In genomic region chr5:57539281-57539701, GRCh38 we compare ENCODE assay signal across 24 cellular contexts. TPM values are rescaled to one million over a fixed set of nuclear protein-coding genes. Genes with fewer than 3 reads are reported as not detected.
DNase-seq lines count a peak whose midpoint lies in the region; TF ChIP-seq lines count a peak whose summit lies in the region.
"Had no signal": no experiment of that assay in that cellular context is flagged by ENCODE, and none has a peak within 500 bp of the region (broad histone marks: within the 10 kb centered on the region; RNA-seq: fewer than 3 reads in every experiment).

No MANE protein-coding gene starts in this region.

- no peaks in the 10 kb centered on the region for H3K36me3 Mint-ChIP-seq in nephron (ENCODE audit: low read depth)
- H3K36me3 Mint-ChIP-seq in activated T-helper 2 cell treated with anti-CD3 and anti-CD28 coated beads, Interferon-gamma antibody, Interleukin-2, Interleukin-4, amounts not matched to agents 10 μg/mL and 5 μg/mL and 100 μg/mL, durations not matched to agents 14 hours and 24 hours and 36 hours (ENCODE audit: low read depth) = no peaks in the 10 kb centered on the region
- H3K36me3 Mint-ChIP-seq: activated naive CD8-positive, alpha-beta T cell treated with anti-CD3 and anti-CD28 coated beads, Interleukin-2, amount 10 ng/mL, durations not matched to agents 7 days and 5 days had no signal

- H3K27ac Mint-ChIP-seq in nephron = peak overlapping the region; percentile 2 to 81 (median 70)
- H3K27ac Mint-ChIP-seq in activated T-helper 2 cell treated with anti-CD3 and anti-CD28 coated beads, Interferon-gamma antibody, Interleukin-2, Interleukin-4, amounts not matched to agents 10 μg/mL and 5 μg/mL and 100 μg/mL, durations not matched to agents 14 hours and 24 hours and 36 hours = no peak overlapping the region
- H3K27ac Mint-ChIP-seq: activated naive CD8-positive, alpha-beta T cell treated with anti-CD3 and anti-CD28 coated beads, Interleukin-2, amount 10 ng/mL, durations not matched to agents 7 days and 5 days had no signal

- H3K4me3 Mint-ChIP-seq in nephron = no peak overlapping the region
- H3K4me3 Mint-ChIP-seq in activated T-helper 2 cell treated with anti-CD3 and anti-CD28 coated beads, Interferon-gamma antibody, Interleukin-2, Interleukin-4, amounts not matched to agents 10 μg/mL and 5 μg/mL and 100 μg/mL, durations not matched to agents 14 hours and 24 hours and 36 hours (ENCODE audit: low read depth) = no peak overlapping the region
- H3K4me3 Mint-ChIP-seq: activated naive CD8-positive, alpha-beta T cell treated with anti-CD3 and anti-CD28 coated beads, Interleukin-2, amount 10 ng/mL, durations not matched to agents 7 days and 5 days had no signal

- peaks cover 3% of the 10 kb centered on the region for H3K27me3 Mint-ChIP-seq in nephron (ENCODE audit: low read depth)
- no peaks in the 10 kb centered on the region for H3K27me3 Mint-ChIP-seq in activated T-helper 2 cell treated with anti-CD3 and anti-CD28 coated beads, Interferon-gamma antibody, Interleukin-2, Interleukin-4, amounts not matched to agents 10 μg/mL and 5 μg/mL and 100 μg/mL, durations not matched to agents 14 hours and 24 hours and 36 hours (ENCODE audit: low read depth)
- H3K27me3 Mint-ChIP-seq: activated naive CD8-positive, alpha-beta T cell treated with anti-CD3 and anti-CD28 coated beads, Interleukin-2, amount 10 ng/mL, durations not matched to agents 7 days and 5 days had no signal

- TF ChIP-seq CTCF in AG09319 (IDR thresholded peaks at IDR 0.05; ENCODE audit: low read depth, low read length) = no peak
- TF ChIP-seq CTCF in choroid plexus epithelial cell (conservative IDR thresholded peaks at IDR 0.05; ENCODE audit: low read depth, low read length) = no peak
- TF ChIP-seq CTCF in nephron (IDR thresholded peaks at IDR 0.05; ENCODE audit: unreplicated experiment in 3 of 3) = no peak

- no peaks in the 10 kb centered on the region for H3K9me3 Mint-ChIP-seq in nephron
- no peaks in the 10 kb centered on the region for H3K9me3 Mint-ChIP-seq in activated T-helper 2 cell treated with anti-CD3 and anti-CD28 coated beads, Interferon-gamma antibody, Interleukin-2, Interleukin-4, amounts not matched to agents 10 μg/mL and 5 μg/mL and 100 μg/mL, durations not matched to agents 14 hours and 24 hours and 36 hours
- H3K9me3 Mint-ChIP-seq: activated naive CD8-positive, alpha-beta T cell treated with anti-CD3 and anti-CD28 coated beads, Interleukin-2, amount 10 ng/mL, durations not matched to agents 7 days and 5 days had no signal

- H3K4me3 ChIP-seq in choroid plexus epithelial cell (ENCODE audit: low read depth, low read length) = no peak overlapping the region
- H3K4me3 ChIP-seq: left lung had no signal

- DNase-seq in AG09319 (ENCODE audit: extremely low read depth, low read depth) (peak; percentile 43), HS-5 (ENCODE audit: low read depth) (peak; percentile 11), choroid plexus epithelial cell (ENCODE audit: low read depth) (peak; percentile 57), cortex of kidney (lab: John Stamatoyannopoulos, UW) (no peak), hypothalamus (lab: John Stamatoyannopoulos, UW) (no peak)
- DNase-seq in activated T-helper 2 cell treated with anti-CD3 and anti-CD28 coated beads, Interferon-gamma antibody, Interleukin-2, Interleukin-4, amounts not matched to agents 10 μg/mL and 5 μg/mL and 100 μg/mL, durations not matched to agents 14 hours and 24 hours and 36 hours (ENCODE audit: low spot score) = no peak
- DNase-seq in NK-92 treated with Interleukin-12 subunit alpha and Interleukin-12 subunit beta, amount 100 ng/mL, for 24 hours (lab: John Stamatoyannopoulos, UW) = no peak
- DNase-seq: ACHN; activated CD4-positive, alpha-beta T cell treated with anti-CD3 and anti-CD28 coated beads for 1 hour; activated naive CD8-positive, alpha-beta T cell treated with anti-CD3 and anti-CD28 coated beads, Interleukin-2, amount 10 ng/mL, durations not matched to agents 7 days and 5 days; DMS79; left lung; NCI-H1694; NCI-H774; OCI-M1; small intestine; stimulated activated CD4-positive, alpha-beta T cell treated with anti-CD3 and anti-CD28 coated beads, Interleukin-4, amount 100 ng/mL, for 24 hours had no signal

- H3K4me1 Mint-ChIP-seq in nephron = peaks cover 32% of the 10 kb centered on the region
- peaks cover 12% of the 10 kb centered on the region for H3K4me1 Mint-ChIP-seq in activated T-helper 2 cell treated with anti-CD3 and anti-CD28 coated beads, Interferon-gamma antibody, Interleukin-2, Interleukin-4, amounts not matched to agents 10 μg/mL and 5 μg/mL and 100 μg/mL, durations not matched to agents 14 hours and 24 hours and 36 hours (ENCODE audit: low read depth)
- H3K4me1 Mint-ChIP-seq: activated naive CD8-positive, alpha-beta T cell treated with anti-CD3 and anti-CD28 coated beads, Interleukin-2, amount 10 ng/mL, durations not matched to agents 7 days and 5 days had no signal

- intact Hi-C loops in activated T-helper 2 cell treated with anti-CD3 and anti-CD28 coated beads, Interferon-gamma antibody, Interleukin-2, Interleukin-4, amounts not matched to agents 10 μg/mL and 5 μg/mL and 100 μg/mL, durations not matched to agents 14 hours and 24 hours and 36 hours (cut with micrococcal nuclease) = no loop called here

RNA-seq across cellular contexts. Expression of gene ACTBL2, which starts 56.7 kb away (rescaled TPM):
- not detected in 2 replicates for total RNA-seq in activated T-helper 2 cell treated with anti-CD3 and anti-CD28 coated beads, Interferon-gamma antibody, Interleukin-2, Interleukin-4, amounts not matched to agents 10 μg/mL and 5 μg/mL and 100 μg/mL, durations not matched to agents 14 hours and 24 hours and 36 hours
- total RNA-seq: activated CD8-positive, alpha-beta memory T cell treated with anti-CD3 and anti-CD28 coated beads for 36 hours; activated naive CD8-positive, alpha-beta T cell treated with anti-CD3 and anti-CD28 coated beads, Interleukin-2, amount 10 ng/mL, durations not matched to agents 7 days and 5 days; dermis microvascular lymphatic vessel endothelial cell; H1; mononuclear cell; pulmonary artery endothelial cell; urinary bladder had no signal

Comparison
In these comparisons a context has a peak if more than half of its experiments do, and no peak if none do; other contexts are left out.
1. DNase-seq: peak in AG09319 (single experiment), HS-5 (single experiment) and choroid plexus epithelial cell (single experiment); none in activated T-helper 2 cell treated with anti-CD3 and anti-CD28 coated beads, Interferon-gamma antibody, Interleukin-2, Interleukin-4, amounts not matched to agents 10 μg/mL and 5 μg/mL and 100 μg/mL, durations not matched to agents 14 hours and 24 hours and 36 hours (single experiment), NK-92 treated with Interleukin-12 subunit alpha and Interleukin-12 subunit beta, amount 100 ng/mL, for 24 hours (single experiment), cortex of kidney (single experiment) and hypothalamus (0 of 51).